In genomic region chr6:155186052-155186658, GRCh38 we compare ENCODE assay signal across 8 cellular contexts.
DNase-seq lines count a peak whose midpoint lies in the region; ATAC-seq and TF ChIP-seq lines count a peak whose summit lies in the region.

No MANE protein-coding gene starts in this region.

- no peaks in the 10 kb centered on the region for H3K36me3 ChIP-seq in colonic mucosa

- ATAC-seq in GM21360 (IDR thresholded peaks at IDR 0.05; ENCODE audit: unreplicated experiment) (peak; percentile 28), SK-N-SH treated with all-trans-retinoic acid at 6 μM for 48 hours (peak; percentile 7)

- in situ Hi-C loops in KBM-7 (cut with MboI; ENCODE audit: low pct_unique_long_range_greater_than_20kb, low sequenced_read_pairs) (no loop called here), GM13977 (cut with MboI; ENCODE audit: low pct_unique_long_range_greater_than_20kb, low sequenced_read_pairs, unreplicated experiment) (no loop called here)

- H3K27ac ChIP-seq in colonic mucosa = no peak overlapping the region

- DNase-seq in dermis blood vessel endothelial cell (peak; percentile 20), inferior parietal cortex (ENCODE audit: extremely low spot score) (no peak), KBM-7 (no peak), colonic mucosa (no peak), GM13977 (ENCODE audit: low spot score) (no peak)
- DNase-seq in stimulated activated CD4-positive, alpha-beta T cell treated with anti-CD3 and anti-CD28 coated beads, Interleukin-2, amount 100 ng/mL, for 4 hours (ENCODE audit: low read depth) = peak; percentile 56

- no peaks in the 10 kb centered on the region for H3K4me1 ChIP-seq in colonic mucosa

- no peaks in the 10 kb centered on the region for H3K27me3 ChIP-seq in colonic mucosa

- intact Hi-C loops in colonic mucosa (cut with DNase I) = no loop called here

- H3K4me3 ChIP-seq in colonic mucosa = no peak overlapping the region

- TF ChIP-seq CTCF in colonic mucosa (IDR thresholded peaks at IDR 0.05) = no peak
- TF ChIP-seq CTCF in GM13977 (IDR thresholded peaks at IDR 0.05; ENCODE audit: extremely low read depth, insufficient read depth, missing control alignments) = no peak

- H3K9ac ChIP-seq in colonic mucosa (ENCODE audit: low read depth in 2 of 2, low read length in 2 of 2) = no peak overlapping the region

- H3K9me3 ChIP-seq in colonic mucosa = no peaks in the 10 kb centered on the region

TF ChIP-seq in SK-N-SH treated with all-trans-retinoic acid at 6 μM for 48 hours, 23 proteins besides CTCF, POLR2A, EP300 and RAD21:
- no peak for TF ChIP-seq SNAI2 (CRISPR knock-in tag; IDR thresholded peaks at IDR 0.05)
- TF ChIP-seq POU6F1 (CRISPR knock-in tag; IDR thresholded peaks at IDR 0.05; ENCODE audit: borderline replicate concordance, low read depth) = no peak
- TF ChIP-seq PATZ1 (CRISPR knock-in tag; IDR thresholded peaks at IDR 0.05; ENCODE audit: borderline replicate concordance) = no peak
- TF ChIP-seq ZNF565 (CRISPR knock-in tag; conservative IDR thresholded peaks at IDR 0.05; ENCODE audit: low read depth) = no peak
- no peak for TF ChIP-seq RARB (CRISPR knock-in tag; IDR thresholded peaks at IDR 0.05)
- TF ChIP-seq BACH2 (CRISPR knock-in tag; IDR thresholded peaks at IDR 0.05; ENCODE audit: borderline replicate concordance) = no peak
- TF ChIP-seq TSHZ2 (CRISPR knock-in tag; IDR thresholded peaks at IDR 0.05) = no peak
- TF ChIP-seq ZC3H10 (CRISPR knock-in tag; IDR thresholded peaks at IDR 0.05) = no peak
- no peak for TF ChIP-seq TCF4 (CRISPR knock-in tag; IDR thresholded peaks at IDR 0.05; ENCODE audit: borderline replicate concordance)
TF ChIP-seq in SK-N-SH treated with all-trans-retinoic acid at 6 μM for 48 hours: peak in this region for 0.

Comparison
In these comparisons a context has a peak if more than half of its experiments do, and no peak if none do; other contexts are left out.
1. DNase-seq: peak in dermis blood vessel endothelial cell (single experiment) and stimulated activated CD4-positive, alpha-beta T cell treated with anti-CD3 and anti-CD28 coated beads, Interleukin-2, amount 100 ng/mL, for 4 hours (single experiment); none in inferior parietal cortex (single experiment), KBM-7 (single experiment), colonic mucosa (single experiment) and GM13977 (single experiment).